15 cellular contexts compared by ENCODE assay signal in the genomic region with DNA sequence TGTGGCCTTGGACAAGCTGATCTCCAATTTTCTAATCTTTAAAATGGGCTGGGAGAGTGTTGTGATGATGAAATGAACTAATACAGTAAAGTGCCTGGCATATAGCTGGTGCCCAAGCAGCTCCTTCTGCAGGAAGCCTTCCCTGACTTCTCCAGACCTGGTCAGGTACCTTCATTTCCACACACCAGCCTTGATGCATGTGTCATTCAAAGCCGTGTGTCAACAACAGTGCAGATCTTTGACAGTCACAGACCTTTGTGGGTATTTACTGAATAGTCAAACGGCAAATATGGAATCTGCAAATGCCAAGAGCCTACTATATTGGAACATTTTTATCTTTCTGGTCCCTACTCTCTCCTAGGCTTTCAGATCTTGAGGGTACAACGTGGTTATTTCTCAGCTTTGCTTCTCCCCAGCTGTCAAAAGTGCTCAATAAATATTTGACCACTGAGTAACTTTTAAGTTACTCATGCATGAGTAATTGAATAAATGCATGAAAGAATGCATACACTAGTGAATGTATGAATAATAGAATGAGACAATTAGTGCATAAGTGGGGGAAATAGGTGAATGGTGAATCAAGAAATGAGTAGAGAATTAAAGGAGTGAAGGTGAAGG.
A peak's percentile ranks its signal among the peaks of the same experiment; 100 is the strongest.
DNase-seq lines count a peak whose midpoint lies in the region; ATAC-seq, FAIRE-seq and TF ChIP-seq lines count a peak whose summit lies in the region.
"Had no signal": no experiment of that assay in that cellular context is flagged by ENCODE, and none has a peak within 500 bp of the region (broad histone marks: within the 10 kb centered on the region; RNA-seq: fewer than 3 reads in every experiment).

No MANE protein-coding gene starts in this region.

- no peak for TF ChIP-seq RAD21 in K562 (CRISPR knock-in tag; conservative IDR thresholded peaks at IDR 0.05 in 1 of 2, IDR thresholded peaks at IDR 0.05 in 1 of 2)

- DNase-seq in AG20443 (ENCODE audit: low spot score) (peak; percentile 40), HT1080 (ENCODE audit: low read depth) (peak; percentile 80), K562 (ENCODE audit: extremely low read depth in 1 of 4, low spot score in 3 of 4) (no peak), kidney tubule cell (ENCODE audit: low spot score) (peak; percentile 76), GM19239 (ENCODE audit: insufficient read length, low spot score) (no peak), NCI-H69 (lab: John Stamatoyannopoulos, UW) (no peak)
- DNase-seq: activated naive CD4-positive, alpha-beta T cell treated with anti-CD3 and anti-CD28 coated beads, Interleukin-2, amount 50 U/mL, for 16 hours; psoas muscle; stimulated activated CD4-positive, alpha-beta T cell treated with anti-CD3 and anti-CD28 coated beads, Interleukin-4, amount 100 ng/mL, for 24 hours had no signal

- no peak overlapping the region for H3K4me3 ChIP-seq in K562
- H3K4me3 ChIP-seq: BLaER1 treated with 17β-estradiol and CSF1 and Interleukin-3, amounts not matched to agents 10 nM and 100 nM; psoas muscle; SJSA1 had no signal

- BruUV-seq in K562 (replicated peaks; lab: Mats Ljungman, UMichigan) = no TSS peak

- H3K9ac ChIP-seq in K562 (ENCODE audit: insufficient read depth in 1 of 2, low read depth in 2 of 2, low read length in 2 of 2) = no peak overlapping the region
- H3K9ac ChIP-seq: BLaER1 treated with 17β-estradiol and CSF1 and Interleukin-3, amounts not matched to agents 10 nM and 100 nM had no signal

- H3K79me2 ChIP-seq in K562 (ENCODE audit: control insufficient read depth, insufficient read depth, low read length) = no peaks in the 10 kb centered on the region

- FAIRE-seq in K562 (lab: Jason Lieb, UNC) (no peak), GM19239 (lab: Jason Lieb, UNC) (no peak)
- FAIRE-seq: colon had no signal

- TF ChIP-seq POLR2A in K562 (conservative IDR thresholded peaks at IDR 0.05) = no peak

- WGBS in K562 (ENCODE audit: insufficient coverage, low coverage, missing lambda C conversion rate) = 0% methylated on average over 3 of the region's 3 CpGs

- ATAC-seq in K562 (no peak), GM19467 (IDR thresholded peaks at IDR 0.05; ENCODE audit: unreplicated experiment) (no peak), GM19351 (IDR thresholded peaks at IDR 0.05; ENCODE audit: unreplicated experiment) (no peak)
- ATAC-seq: psoas muscle; stimulated activated memory B cell treated with anti-CD40 and anti-IgM and Interleukin-4, amounts not matched to agents 10 μg/mL and 1 μg/mL and 100 μg/mL, for 72 hours had no signal

- in situ Hi-C loops in K562 (cut with MboI) = no loop called here

- peaks cover 23 to 59% of the 10 kb centered on the region in 2 experiments for H3K27me3 ChIP-seq in K562 (ENCODE audit: control insufficient read depth in 2 of 2, insufficient read depth in 2 of 2, low read length in 2 of 2)
- H3K27me3 ChIP-seq: BLaER1 treated with 17β-estradiol and CSF1 and Interleukin-3, amounts not matched to agents 10 nM and 100 nM had no signal

- no peaks in the 10 kb centered on the region for H3K36me3 ChIP-seq in K562 (ENCODE audit: control insufficient read depth, insufficient read depth, low read length)
- H3K36me3 ChIP-seq: BLaER1 treated with 17β-estradiol and CSF1 and Interleukin-3, amounts not matched to agents 10 nM and 100 nM; SJSA1 had no signal

- no peak overlapping the region for H3K27ac ChIP-seq in K562 (ENCODE audit: extremely low read depth, low read depth, low read length)
- H3K27ac ChIP-seq: BLaER1 treated with 17β-estradiol and CSF1 and Interleukin-3, amounts not matched to agents 10 nM and 100 nM; psoas muscle; SJSA1 had no signal

- intact Hi-C loops in K562 (cut with micrococcal nuclease) = no loop called here

- TF ChIP-seq CTCF in K562 (IDR thresholded peaks at IDR 0.05 in 2 of 3, conservative IDR thresholded peaks at IDR 0.05 in 1 of 3; ENCODE audit: insufficient read depth in 2 of 3, low read depth in 1 of 3, low read length in 3 of 3) = no peak

- no peaks in the 10 kb centered on the region for H3K9me3 ChIP-seq in K562 (replicated peaks; ENCODE audit: control insufficient read depth, insufficient read depth, low read depth, low read length)
- H3K9me3 ChIP-seq: BLaER1 treated with 17β-estradiol and CSF1 and Interleukin-3, amounts not matched to agents 10 nM and 100 nM; psoas muscle; SJSA1 had no signal

- H3K4me2 ChIP-seq in K562 (ENCODE audit: insufficient read depth, low read length) = no peak overlapping the region
- H3K4me2 ChIP-seq: BLaER1 treated with 17β-estradiol and CSF1 and Interleukin-3, amounts not matched to agents 10 nM and 100 nM had no signal

- H3K4me1 ChIP-seq in K562 (replicated peaks in 1 of 2; ENCODE audit: control insufficient read depth in 2 of 2, insufficient read depth in 2 of 2, low read length in 2 of 2) = no peaks in the 10 kb centered on the region
- H3K4me1 ChIP-seq: psoas muscle had no signal

- H3K9me1 ChIP-seq in K562 (ENCODE audit: control insufficient read depth, insufficient read depth, low read length) = no peaks in the 10 kb centered on the region

- CTCF ChIA-PET in K562 (lab: Yijun Ruan, JAX; ENCODE audit: low intra/inter-chr PET ratio) = no interaction called here

- H2AFZ ChIP-seq in K562 (ENCODE audit: low read depth, low read length) = no peak overlapping the region

- POLR2A ChIA-PET in K562 (lab: Yijun Ruan, JAX) = interaction anchor here (0.6 to 0.8 kb wide), 2 partner anchors 13 to 42 kb away, joined by 3 to 6 read pairs; no protein-coding TSS in a partner anchor

- no peaks in the 10 kb centered on the region for H4K20me1 ChIP-seq in K562 (replicated peaks; ENCODE audit: control insufficient read depth, insufficient read depth, low read length)
- H4K20me1 ChIP-seq: BLaER1 treated with 17β-estradiol and CSF1 and Interleukin-3, amounts not matched to agents 10 nM and 100 nM had no signal

- TF ChIP-seq EP300 in K562 (IDR thresholded peaks at IDR 0.05; ENCODE audit: low read length) = no peak

TF ChIP-seq in K562, 482 proteins besides CTCF, POLR2A, EP300 and RAD21:
- peak; percentile 48; the same call in 1 of the 2 replicates for TF ChIP-seq ZNF24 (IDR thresholded peaks at IDR 0.05)
- no peak for TF ChIP-seq ZNF583 (CRISPR knock-in tag; IDR thresholded peaks at IDR 0.05)

Comparison
In these comparisons a context has a peak if more than half of its experiments do, and no peak if none do; other contexts are left out.
1. DNase-seq: peak in AG20443 (single experiment), HT1080 (single experiment) and kidney tubule cell (single experiment); none in K562 (0 of 4), GM19239 (single experiment) and NCI-H69 (single experiment).